In the genomic region with DNA sequence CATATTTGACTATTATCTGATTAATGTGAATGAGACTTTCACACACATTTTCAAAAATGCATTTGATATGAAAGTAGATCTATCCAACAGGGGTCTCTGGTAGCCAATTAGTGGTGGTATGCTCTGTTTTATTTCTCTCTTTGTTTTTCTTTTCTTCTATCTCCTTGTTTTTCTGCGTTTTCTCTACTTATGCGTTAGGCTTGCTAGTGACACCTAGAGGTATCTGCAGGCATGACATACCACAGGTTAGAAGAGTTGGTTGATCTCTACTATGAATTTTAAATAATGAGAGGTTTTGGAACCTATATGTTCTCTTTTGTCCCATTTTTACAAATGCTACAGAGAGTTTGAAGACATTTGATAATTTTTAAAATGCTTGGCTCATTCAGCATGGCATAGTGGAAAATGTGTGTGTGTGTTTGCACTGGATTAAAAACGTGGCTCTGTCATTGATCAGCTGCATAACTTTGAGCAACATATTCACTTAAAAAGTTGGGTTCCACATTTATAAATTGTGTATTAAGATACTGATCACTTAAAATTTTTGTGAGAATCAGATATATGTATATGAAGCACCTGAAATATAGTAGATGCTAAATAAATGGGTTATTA, we compare ENCODE assay signal across 9 cellular contexts. TPM values are rescaled to one million over a fixed set of nuclear protein-coding genes. Genes with fewer than 3 reads are reported as not detected.
DNase-seq lines count a peak whose midpoint lies in the region; ATAC-seq and TF ChIP-seq lines count a peak whose summit lies in the region.
"Had no signal": no experiment of that assay in that cellular context is flagged by ENCODE, and none has a peak within 500 bp of the region (broad histone marks: within the 10 kb centered on the region; RNA-seq: fewer than 3 reads in every experiment).

No MANE protein-coding gene starts in this region.

- no peak overlapping the region for H3K4me3 Mint-ChIP-seq in MCF 10A (ENCODE audit: unreplicated experiment)
- H3K4me3 Mint-ChIP-seq in activated CD8-positive, alpha-beta memory T cell treated with anti-CD3 and anti-CD28 coated beads, Interleukin-2, amount 10 ng/mL, durations not matched to agents 7 days and 5 days, result no peak overlapping the region
- H3K4me3 Mint-ChIP-seq: dendritic cell treated with granulocyte-macrophage colony-stimulating factor and Interleukin-4, amounts not matched to agents 40 ng/mL and 50 ng/mL, for 4 days had no signal

- H3K36me3 Mint-ChIP-seq in MCF 10A (ENCODE audit: insufficient read depth, unreplicated experiment), result peaks cover 5% of the 10 kb centered on the region
- no peaks in the 10 kb centered on the region for H3K36me3 Mint-ChIP-seq in activated CD8-positive, alpha-beta memory T cell treated with anti-CD3 and anti-CD28 coated beads, Interleukin-2, amount 10 ng/mL, durations not matched to agents 7 days and 5 days

- no peaks in the 10 kb centered on the region for H3K27me3 Mint-ChIP-seq in MCF 10A (ENCODE audit: insufficient read depth, unreplicated experiment)
- no peaks in the 10 kb centered on the region for H3K27me3 Mint-ChIP-seq in activated CD8-positive, alpha-beta memory T cell treated with anti-CD3 and anti-CD28 coated beads, Interleukin-2, amount 10 ng/mL, durations not matched to agents 7 days and 5 days
- H3K27me3 Mint-ChIP-seq: dendritic cell treated with granulocyte-macrophage colony-stimulating factor and Interleukin-4, amounts not matched to agents 40 ng/mL and 50 ng/mL, for 4 days had no signal

- in situ Hi-C loops in HAP-1 (cut with MboI; ENCODE audit: low sequenced_read_pairs), result no loop called here

- peak; percentile 76 for TF ChIP-seq CTCF in MCF 10A (IDR thresholded peaks at IDR 0.05; ENCODE audit: unreplicated experiment)
- peak; percentile 39 for TF ChIP-seq CTCF in lung (IDR thresholded peaks at IDR 0.05; ENCODE audit: control extremely low read depth, extremely low read depth)

- no peaks in the 10 kb centered on the region for H3K9me3 Mint-ChIP-seq in MCF 10A (ENCODE audit: unreplicated experiment)
- peaks cover 3% of the 10 kb centered on the region for H3K9me3 Mint-ChIP-seq in activated CD8-positive, alpha-beta memory T cell treated with anti-CD3 and anti-CD28 coated beads, Interleukin-2, amount 10 ng/mL, durations not matched to agents 7 days and 5 days (ENCODE audit: low read depth)
- H3K9me3 Mint-ChIP-seq: dendritic cell treated with granulocyte-macrophage colony-stimulating factor and Interleukin-4, amounts not matched to agents 40 ng/mL and 50 ng/mL, for 4 days had no signal

- H3K9me3 ChIP-seq in HAP-1, result no peaks in the 10 kb centered on the region
- H3K9me3 ChIP-seq in lung (ENCODE audit: control insufficient read depth in 2 of 2, insufficient read depth in 1 of 2, low read length in 1 of 2), result no peaks in the 10 kb centered on the region

- no peak overlapping the region for H3K4me3 ChIP-seq in HAP-1
- no peak overlapping the region for H3K4me3 ChIP-seq in lung

- BruUV-seq in MCF 10A (replicated peaks; lab: Mats Ljungman, UMichigan), result no TSS peak

- ATAC-seq in lung (ENCODE audit: insufficient read depth, low FRiP score), result peak; percentile 61
- no peak for ATAC-seq in activated CD8-positive, alpha-beta memory T cell treated with anti-CD3 and anti-CD28 coated beads, Interleukin-2, amount 10 ng/mL, durations not matched to agents 7 days and 5 days

- no peaks in the 10 kb centered on the region for H3K27me3 ChIP-seq in HAP-1 (ENCODE audit: low read depth)
- H3K27me3 ChIP-seq in lung (ENCODE audit: control insufficient read depth, insufficient read depth), result no peaks in the 10 kb centered on the region

- WGBS in lung, 2 donors, result 21 to 23% methylated on average over 3 of the region's 3 CpGs

- H3K27ac Mint-ChIP-seq in MCF 10A (ENCODE audit: low read depth, unreplicated experiment), result no peak overlapping the region
- no peak overlapping the region for H3K27ac Mint-ChIP-seq in activated CD8-positive, alpha-beta memory T cell treated with anti-CD3 and anti-CD28 coated beads, Interleukin-2, amount 10 ng/mL, durations not matched to agents 7 days and 5 days
- H3K27ac Mint-ChIP-seq: dendritic cell treated with granulocyte-macrophage colony-stimulating factor and Interleukin-4, amounts not matched to agents 40 ng/mL and 50 ng/mL, for 4 days had no signal

- peak; percentile 11 for DNase-seq in activated CD4-positive, alpha-beta T cell treated with anti-CD3 and anti-CD28 coated beads for 48 hours
- DNase-seq in activated CD4-positive, alpha-beta T cell treated with anti-CD3 and anti-CD28 coated beads for 1 hour, result no peak
- DNase-seq in HAP-1 (ENCODE audit: low spot score in 2 of 2) (peak; percentile 55 to 60), NCI-H226 (peak; percentile 28), MCF 10A (ENCODE audit: unreplicated experiment) (peak; percentile 64), lung (ENCODE audit: low spot score) (no peak), islet precursor cell (no peak)
- no peak for DNase-seq in activated CD8-positive, alpha-beta memory T cell treated with anti-CD3 and anti-CD28 coated beads, Interleukin-2, amount 10 ng/mL, durations not matched to agents 7 days and 5 days

- intact Hi-C loops in MCF 10A (cut with micrococcal nuclease), result loop anchor here (1.0 kb wide), 3 partner anchors 167 to 981 kb away; no protein-coding TSS in a partner anchor

- H3K4me1 ChIP-seq in HAP-1 (no peaks in the 10 kb centered on the region), lung (ENCODE audit: control insufficient read depth in 2 of 2, insufficient read depth in 2 of 2, low read length in 2 of 2) (no peaks in the 10 kb centered on the region)

- H3K27ac ChIP-seq in lung (ENCODE audit: low read depth in 1 of 2, low read length in 1 of 2), result no peak overlapping the region

- POLR2A ChIA-PET in MCF 10A (lab: Yijun Ruan, JAX), result no interaction called here

- H3K36me3 ChIP-seq in HAP-1 (replicated peaks), result no peaks in the 10 kb centered on the region
- H3K36me3 ChIP-seq in lung (ENCODE audit: control insufficient read depth in 2 of 2, insufficient read depth in 2 of 2, low read length in 2 of 2), result no peaks in the 10 kb centered on the region

- H3K4me1 Mint-ChIP-seq in MCF 10A (ENCODE audit: insufficient read depth, unreplicated experiment), result peaks cover 23% of the 10 kb centered on the region
- H3K4me1 Mint-ChIP-seq in activated CD8-positive, alpha-beta memory T cell treated with anti-CD3 and anti-CD28 coated beads, Interleukin-2, amount 10 ng/mL, durations not matched to agents 7 days and 5 days, result no peaks in the 10 kb centered on the region

- CTCF ChIA-PET in MCF 10A (lab: Yijun Ruan, JAX), result interaction anchor here (0.6 to 1.7 kb wide), 18 partner anchors 11 to 1485 kb away, joined by 3 to 14 read pairs (median 3); no protein-coding TSS in a partner anchor
- CTCF ChIA-PET in activated CD8-positive, alpha-beta memory T cell treated with anti-CD3 and anti-CD28 coated beads, Interleukin-2, amount 10 ng/mL, durations not matched to agents 7 days and 5 days (lab: Charles Lee), result no interaction called here

RNA-seq across cellular contexts. Expression of gene PLXDC2, which starts 28.1 kb away (rescaled TPM):
- total RNA-seq in MCF 10A (2022) (10.6 and 23.3 TPM in 2 replicates), lung (10 to 100 TPM; 61.9 to 99.6 TPM)
- polyA plus RNA-seq in lung, result 10 to 100 TPM; 11.8 to 19.6 TPM
- total RNA-seq in activated CD8-positive, alpha-beta memory T cell treated with anti-CD3 and anti-CD28 coated beads, Interleukin-2, amount 10 ng/mL, durations not matched to agents 7 days and 5 days, result under 1 TPM in 1 of 2 experiments, not detected in 1; 0.05 TPM

Comparison
In these comparisons a context has a peak if more than half of its experiments do, and no peak if none do; other contexts are left out.
1. DNase-seq: peak in activated CD4-positive, alpha-beta T cell treated with anti-CD3 and anti-CD28 coated beads for 48 hours (single experiment), HAP-1 (2 of 2), NCI-H226 (single experiment) and MCF 10A (single experiment); none in activated CD4-positive, alpha-beta T cell treated with anti-CD3 and anti-CD28 coated beads for 1 hour (single experiment), lung (single experiment), islet precursor cell (single experiment) and activated CD8-positive, alpha-beta memory T cell treated with anti-CD3 and anti-CD28 coated beads, Interleukin-2, amount 10 ng/mL, durations not matched to agents 7 days and 5 days (single experiment).
2. RNA of gene PLXDC2, which starts 28.1 kb away (total RNA-seq): 61.9 to 99.6 TPM in lung and 10.6 to 23.3 TPM in MCF 10A; 0.05 TPM in activated CD8-positive, alpha-beta memory T cell treated with anti-CD3 and anti-CD28 coated beads, Interleukin-2, amount 10 ng/mL, durations not matched to agents 7 days and 5 days; every median in the first group is over 10 times any median in the second.